Comparison of ENCODE assay signal across 9 cellular contexts in genomic region chr1:182446033-182446669, GRCh38.
DNase-seq lines count a peak whose midpoint lies in the region; ATAC-seq and TF ChIP-seq lines count a peak whose summit lies in the region.
"Had no signal": no experiment of that assay in that cellular context is flagged by ENCODE, and none has a peak within 500 bp of the region (broad histone marks: within the 10 kb centered on the region; RNA-seq: fewer than 3 reads in every experiment).

No MANE protein-coding gene starts in this region.

- H3K27me3 Mint-ChIP-seq in stimulated activated naive CD8-positive, alpha-beta T cell treated with anti-CD3 and anti-CD28 coated beads, Interleukin-15, amount 100 ng/mL, for 72 hours, result no peaks in the 10 kb centered on the region
- H3K27me3 Mint-ChIP-seq: IgD-negative memory B cell had no signal

- H3K4me1 Mint-ChIP-seq in stimulated activated naive CD8-positive, alpha-beta T cell treated with anti-CD3 and anti-CD28 coated beads, Interleukin-15, amount 100 ng/mL, for 72 hours, result no peaks in the 10 kb centered on the region

- H3K4me3 Mint-ChIP-seq in stimulated activated naive CD8-positive, alpha-beta T cell treated with anti-CD3 and anti-CD28 coated beads, Interleukin-15, amount 100 ng/mL, for 72 hours, result no peak overlapping the region
- H3K4me3 Mint-ChIP-seq: IgD-negative memory B cell had no signal

- peak; percentile 53 for ATAC-seq in HG03571 (IDR thresholded peaks at IDR 0.05; ENCODE audit: unreplicated experiment)
- ATAC-seq in stimulated activated naive CD8-positive, alpha-beta T cell treated with anti-CD3 and anti-CD28 coated beads, Interleukin-15, amount 100 ng/mL, for 72 hours, result peak; percentile 64

- TF ChIP-seq CTCF in GM12872 (IDR thresholded peaks at IDR 0.05; ENCODE audit: insufficient read depth, low read depth, low read length), result peak; percentile 69

- no peak overlapping the region for H3K27ac Mint-ChIP-seq in stimulated activated naive CD8-positive, alpha-beta T cell treated with anti-CD3 and anti-CD28 coated beads, Interleukin-15, amount 100 ng/mL, for 72 hours
- H3K27ac Mint-ChIP-seq: IgD-negative memory B cell had no signal

- DNase-seq in AML-193 (lab: John Stamatoyannopoulos, UW) (peak; percentile 69 to 80), NCI-H748 (lab: John Stamatoyannopoulos, UW; ENCODE audit: unreplicated experiment) (peak; percentile 62), amniotic stem cell (lab: John Stamatoyannopoulos, UW) (peak; percentile 11), iPS-NIHi7 (ENCODE audit: extremely low spot score) (peak; percentile 73)
- peak in 1 of 2 donors; percentile 19 for DNase-seq in stimulated activated naive CD8-positive, alpha-beta T cell treated with anti-CD3 and anti-CD28 coated beads, Interleukin-15, amount 100 ng/mL, for 72 hours
- no peak for DNase-seq in activated CD8-positive, alpha-beta memory T cell treated with anti-CD3 and anti-CD28 coated beads, Interleukin-2, amount 50 U/mL, for 48 hours

- no peaks in the 10 kb centered on the region for H3K9me3 Mint-ChIP-seq in stimulated activated naive CD8-positive, alpha-beta T cell treated with anti-CD3 and anti-CD28 coated beads, Interleukin-15, amount 100 ng/mL, for 72 hours
- H3K9me3 Mint-ChIP-seq: IgD-negative memory B cell had no signal
